In the genomic region with DNA sequence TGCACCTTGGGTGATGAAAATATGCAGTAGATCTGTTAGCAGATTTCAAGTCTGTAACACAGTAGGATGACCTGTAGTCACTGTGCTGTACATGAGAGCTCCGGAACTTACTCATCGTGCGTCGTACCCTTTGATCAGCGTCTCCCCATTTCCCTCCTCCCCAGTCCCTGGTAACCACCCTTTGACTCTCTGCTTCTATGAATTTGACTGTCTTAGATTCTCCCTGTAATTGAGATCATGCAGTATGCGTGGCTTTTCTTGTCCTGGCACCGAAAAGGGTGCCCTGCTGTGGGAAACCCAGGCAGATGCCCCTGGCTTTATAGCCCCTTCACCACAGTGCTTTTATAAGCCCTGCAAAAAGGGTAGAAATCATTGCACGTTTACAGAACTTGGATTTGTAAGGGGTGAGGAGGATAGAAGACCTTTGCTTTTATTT, we compare ENCODE assay signal across 9 cellular contexts. TPM values are rescaled to one million over a fixed set of nuclear protein-coding genes. Genes with fewer than 3 reads are reported as not detected.
DNase-seq lines count a peak whose midpoint lies in the region; ATAC-seq, FAIRE-seq and TF ChIP-seq lines count a peak whose summit lies in the region.
"Had no signal": no experiment of that assay in that cellular context is flagged by ENCODE, and none has a peak within 500 bp of the region (broad histone marks: within the 10 kb centered on the region; RNA-seq: fewer than 3 reads in every experiment).

No MANE protein-coding gene starts in this region.

- peaks cover 32% of the 10 kb centered on the region for H3K36me3 ChIP-seq in left ventricle myocardium inferior

- DNase-seq in GM18507 (ENCODE audit: extremely low spot score, insufficient read length, low read depth) (no peak), left ventricle myocardium inferior (no peak), RCC 7860 (ENCODE audit: low spot score) (no peak), NCI-H748 treated with DMSO at 0.1 percent for 48 hours (lab: John Stamatoyannopoulos, UW) (no peak), NCI-H187 (lab: John Stamatoyannopoulos, UW) (no peak)
- peak; percentile 60 to 78 for DNase-seq in activated CD4-positive, alpha-beta T cell treated with anti-CD3 and anti-CD28 coated beads, Interleukin-2, amount 50 U/mL, for 48 hours
- DNase-seq in stimulated activated CD4-positive, alpha-beta T cell treated with anti-CD3 and anti-CD28 coated beads, Interleukin-12 subunit alpha, Interleukin-12 subunit beta, amount 100 ng/mL, for 4 hours, result peak; percentile 44

- no peaks in the 10 kb centered on the region for H3K27me3 ChIP-seq in left ventricle myocardium inferior (ENCODE audit: low read depth)

- intact Hi-C loops in left ventricle myocardium inferior (cut with micrococcal nuclease), result no loop called here

- FAIRE-seq in GM18507 (lab: Jason Lieb, UNC) (peak; percentile 85), RCC 7860 (lab: Jason Lieb, UNC) (no peak)
- FAIRE-seq: keratinocyte had no signal

- peaks cover 36% of the 10 kb centered on the region for H3K4me1 ChIP-seq in left ventricle myocardium inferior

- H3K4me3 ChIP-seq in left ventricle myocardium inferior, result no peak overlapping the region

- TF ChIP-seq CTCF in left ventricle myocardium inferior (IDR thresholded peaks at IDR 0.05; ENCODE audit: borderline replicate concordance), result no peak

- H3K27ac ChIP-seq in left ventricle myocardium inferior (replicated peaks), result no peak overlapping the region

- H3K9me3 ChIP-seq in left ventricle myocardium inferior (replicated peaks), result no peaks in the 10 kb centered on the region

- ATAC-seq in HG03095 (IDR thresholded peaks at IDR 0.05; ENCODE audit: unreplicated experiment), result peak; percentile 40

RNA-seq across cellular contexts. Expression of a gene that starts 20.5 kb away (rescaled TPM):
- total RNA-seq in left ventricle myocardium inferior, result 24.6 TPM

RNA-seq across cellular contexts. Expression of a gene that starts 22.6 kb away (rescaled TPM):
- total RNA-seq in left ventricle myocardium inferior, result 110 TPM

Comparison
In these comparisons a context has a peak if more than half of its experiments do, and no peak if none do; other contexts are left out.
1. DNase-seq: peak in activated CD4-positive, alpha-beta T cell treated with anti-CD3 and anti-CD28 coated beads, Interleukin-2, amount 50 U/mL, for 48 hours (2 of 2) and stimulated activated CD4-positive, alpha-beta T cell treated with anti-CD3 and anti-CD28 coated beads, Interleukin-12 subunit alpha, Interleukin-12 subunit beta, amount 100 ng/mL, for 4 hours (single experiment); none in GM18507 (single experiment), left ventricle myocardium inferior (single experiment), RCC 7860 (single experiment), NCI-H748 treated with DMSO at 0.1 percent for 48 hours (single experiment) and NCI-H187 (0 of 2).